11 cellular contexts compared by ENCODE assay signal in genomic region chr3:125200731-125201139, GRCh38. TPM values are rescaled to one million over a fixed set of nuclear protein-coding genes. Genes with fewer than 3 reads are reported as not detected.
DNase-seq lines count a peak whose midpoint lies in the region; ATAC-seq and TF ChIP-seq lines count a peak whose summit lies in the region.
"Had no signal": no experiment of that assay in that cellular context is flagged by ENCODE, and none has a peak within 500 bp of the region (broad histone marks: within the 10 kb centered on the region; RNA-seq: fewer than 3 reads in every experiment).

No MANE protein-coding gene starts in this region.

- no peaks in the 10 kb centered on the region for H3K27me3 ChIP-seq in kidney epithelial cell (ENCODE audit: control insufficient read depth, insufficient read depth, low read length)
- H3K27me3 ChIP-seq in breast epithelium, result no peaks in the 10 kb centered on the region

- DNase-seq in kidney epithelial cell (ENCODE audit: low read depth) (peak; percentile 25), MV-4-11 (lab: John Stamatoyannopoulos, UW) (no peak), SKM-1 treated with dmso at 0.1 percent for 144 hours (lab: John Stamatoyannopoulos, UW; ENCODE audit: unreplicated experiment) (no peak), NCI-H345 treated with DMSO at 0.1 percent for 48 hours (lab: John Stamatoyannopoulos, UW; ENCODE audit: unreplicated experiment) (no peak), breast epithelium (ENCODE audit: low spot score in 2 of 2) (no peak)
- DNase-seq: activated gamma-delta T cell, NCI-H1930, WERI-Rb-1 had no signal

- no peaks in the 10 kb centered on the region for H3K4me1 ChIP-seq in breast epithelium

- no peak overlapping the region for H3K4me3 ChIP-seq in kidney epithelial cell (ENCODE audit: low read depth, low read length)
- no peak overlapping the region for H3K4me3 ChIP-seq in breast epithelium

- H3K36me3 ChIP-seq in kidney epithelial cell (ENCODE audit: control insufficient read depth, insufficient read depth, low read length) (no peaks in the 10 kb centered on the region), breast epithelium (no peaks in the 10 kb centered on the region)

- ATAC-seq in GM18858 (IDR thresholded peaks at IDR 0.05; ENCODE audit: unreplicated experiment), result peak; percentile 52
- peak; percentile 81 for ATAC-seq in GM21423 (IDR thresholded peaks at IDR 0.05; ENCODE audit: unreplicated experiment)
- ATAC-seq in HG03066 (IDR thresholded peaks at IDR 0.05; ENCODE audit: low read depth, unreplicated experiment), result peak; percentile 73

- no peaks in the 10 kb centered on the region for H3K9me3 ChIP-seq in breast epithelium

- intact Hi-C loops in breast epithelium (cut with DNase I; ENCODE audit: low total_unique reads), result no loop called here

- H3K27ac ChIP-seq in breast epithelium, result no peak overlapping the region
- H3K27ac ChIP-seq: WERI-Rb-1 had no signal

- TF ChIP-seq POLR2A in breast epithelium (IDR thresholded peaks at IDR 0.05), result no peak

- TF ChIP-seq CTCF in kidney epithelial cell (IDR thresholded peaks at IDR 0.05; ENCODE audit: insufficient read depth, low read length, poor library complexity, severe bottlenecking), result no peak
- TF ChIP-seq CTCF in breast epithelium (IDR thresholded peaks at IDR 0.05), result no peak

RNA-seq across cellular contexts. Expression of gene SLC12A8, which starts 11.8 kb away (rescaled TPM):
- total RNA-seq in kidney epithelial cell (13.6 and 16.6 TPM in 2 replicates), breast epithelium (10 to 100 TPM in 1 of 3 donors, 1 to 10 TPM in 1, under 1 TPM in 1; 0.48 to 12.5 (median 9.8) TPM)
